ENCODE assay signal across 14 cellular contexts in genomic region chr22:24140357-24140756, GRCh38. TPM values are rescaled to one million over a fixed set of nuclear protein-coding genes. Genes with fewer than 3 reads are reported as not detected.
DNase-seq lines count a peak whose midpoint lies in the region; ATAC-seq and TF ChIP-seq lines count a peak whose summit lies in the region.
"Had no signal": no experiment of that assay in that cellular context is flagged by ENCODE, and none has a peak within 500 bp of the region (broad histone marks: within the 10 kb centered on the region; RNA-seq: fewer than 3 reads in every experiment).

No MANE protein-coding gene starts in this region.

- POLR2A ChIA-PET in WTC11 (lab: Charles Lee), result no interaction called here

- H3K36me3 ChIP-seq in transverse colon (no peaks in the 10 kb centered on the region), HAP-1 (replicated peaks) (peaks cover 4% of the 10 kb centered on the region)

- DNase-seq in activated T-cell treated with anti-CD3 and anti-CD28 coated beads, Interleukin-2, amount 50 U/mL, for 24 hours, result no peak
- DNase-seq in activated T-cell treated with anti-CD3 and anti-CD28 coated beads for 4 hours, result no peak
- no peak for DNase-seq in WTC11 (ENCODE audit: low spot score)
- DNase-seq in left lobe of liver (ENCODE audit: low spot score), result no peak
- DNase-seq in transverse colon, result no peak
- DNase-seq in HAP-1 (ENCODE audit: low spot score in 2 of 2), result no peak
- DNase-seq: activated CD4-positive, CD25-positive, alpha-beta regulatory T cell treated with anti-CD3 and anti-CD28 coated beads, Interleukin-2, amount 50 U/mL, for 72 hours; NCI-H146; stimulated activated CD4-positive, alpha-beta T cell treated with anti-CD3 and anti-CD28 coated beads, Interleukin-15, amount 100 ng/mL, for 24 hours had no signal

- peaks cover 61% of the 10 kb centered on the region for H3K4me1 Mint-ChIP-seq in activated T-cell treated with anti-CD3 and anti-CD28 coated beads, Interleukin-2, amount 50 U/mL, for 24 hours (ENCODE audit: low read depth)
- peaks cover 10% of the 10 kb centered on the region for H3K4me1 Mint-ChIP-seq in WTC11

- H3K27ac Mint-ChIP-seq in activated T-cell treated with anti-CD3 and anti-CD28 coated beads, Interleukin-2, amount 50 U/mL, for 24 hours, result peak overlapping the region; percentile 65
- no peak overlapping the region for H3K27ac Mint-ChIP-seq in WTC11

- intact Hi-C loops in transverse colon (cut with DNase I; ENCODE audit: low total_unique reads), result no loop called here

- H3K9me3 Mint-ChIP-seq in activated T-cell treated with anti-CD3 and anti-CD28 coated beads, Interleukin-2, amount 50 U/mL, for 24 hours, result no peaks in the 10 kb centered on the region
- H3K9me3 Mint-ChIP-seq in WTC11, result no peaks in the 10 kb centered on the region

- CTCF ChIA-PET in WTC11 (lab: Charles Lee), result interaction anchor here (0.7 to 3.0 kb wide), 7 partner anchors 15 to 70 kb away, joined by 3 to 14 read pairs (median 4); partner anchors contain the start of gene SUSD2

- TF ChIP-seq EP300 in transverse colon (IDR thresholded peaks at IDR 0.05; ENCODE audit: low read depth), result no peak

- ATAC-seq in WTC11, result peak; percentile 30; the same call in 1 of the 2 replicates
- peak; percentile 15 for ATAC-seq in left lobe of liver
- no peak for ATAC-seq in HG02973 (IDR thresholded peaks at IDR 0.05; ENCODE audit: unreplicated experiment)
- ATAC-seq in HG03354 (IDR thresholded peaks at IDR 0.05; ENCODE audit: poor library complexity, severe bottlenecking, unreplicated experiment), result no peak
- ATAC-seq: esophagus mucosa, Panc1 had no signal

- TF ChIP-seq POLR2A in transverse colon (IDR thresholded peaks at IDR 0.05), result no peak

- peaks cover 74% of the 10 kb centered on the region for H3K36me3 Mint-ChIP-seq in activated T-cell treated with anti-CD3 and anti-CD28 coated beads, Interleukin-2, amount 50 U/mL, for 24 hours (ENCODE audit: low read depth)
- H3K36me3 Mint-ChIP-seq in WTC11, result peaks cover 8% of the 10 kb centered on the region; the same call in 1 of the 2 replicates

- in situ Hi-C loops in transverse colon (cut with MboI; ENCODE audit: low pct_ligation_motif_present in 1 of 4, low pct_unique_long_range_greater_than_20kb in 1 of 4, low sequenced_read_pairs in 3 of 4) (no loop called here), HAP-1 (cut with MboI; ENCODE audit: low sequenced_read_pairs) (no loop called here)

- no peak overlapping the region for H3K4me3 Mint-ChIP-seq in activated T-cell treated with anti-CD3 and anti-CD28 coated beads, Interleukin-2, amount 50 U/mL, for 24 hours
- H3K4me3 Mint-ChIP-seq in WTC11, result no peak overlapping the region

- H3K27ac ChIP-seq in transverse colon, result peak overlapping the region; percentile 5 to 39 (median 32)

- H3K4me1 ChIP-seq in transverse colon (peaks cover 9 to 42% (median 14%) of the 10 kb centered on the region in 4 donors), HAP-1 (no peaks in the 10 kb centered on the region)

- TF ChIP-seq CTCF in WTC11 (IDR thresholded peaks at IDR 0.05) (no peak), transverse colon (IDR thresholded peaks at IDR 0.05) (no peak)

- 69% methylated on average over 3 of the region's 3 CpGs; no CpG with 5 or more reads in 1 of the 2 donors for WGBS in transverse colon (ENCODE audit: low coverage in 1 of 2), 2 donors

- no peaks in the 10 kb centered on the region for H3K27me3 Mint-ChIP-seq in activated T-cell treated with anti-CD3 and anti-CD28 coated beads, Interleukin-2, amount 50 U/mL, for 24 hours
- H3K27me3 Mint-ChIP-seq in WTC11 (ENCODE audit: low read depth), result no peaks in the 10 kb centered on the region

- no peak overlapping the region for H3K4me3 ChIP-seq in transverse colon
- no peak overlapping the region for H3K4me3 ChIP-seq in HAP-1
- H3K4me3 ChIP-seq: lung had no signal

- H3K9me3 ChIP-seq in transverse colon (no peaks in the 10 kb centered on the region), HAP-1 (no peaks in the 10 kb centered on the region)

- H3K27me3 ChIP-seq in transverse colon (no peaks in the 10 kb centered on the region), HAP-1 (ENCODE audit: low read depth) (no peaks in the 10 kb centered on the region)

TF ChIP-seq in WTC11, 78 proteins besides CTCF, POLR2A, EP300 and RAD21 (continues in another document):
- TF ChIP-seq, protein P1, sequence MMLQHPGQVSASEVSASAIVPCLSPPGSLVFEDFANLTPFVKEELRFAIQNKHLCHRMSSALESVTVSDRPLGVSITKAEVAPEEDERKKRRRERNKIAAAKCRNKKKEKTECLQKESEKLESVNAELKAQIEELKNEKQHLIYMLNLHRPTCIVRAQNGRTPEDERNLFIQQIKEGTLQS (CRISPR knock-in tag; conservative IDR thresholded peaks at IDR 0.05), result no peak
- no peak for TF ChIP-seq ZNF281 (CRISPR knock-in tag; IDR thresholded peaks at IDR 0.05)
- TF ChIP-seq MYBL2 (CRISPR knock-in tag; IDR thresholded peaks at IDR 0.05), result no peak
- no peak for TF ChIP-seq GRHL2 (CRISPR knock-in tag; IDR thresholded peaks at IDR 0.05; ENCODE audit: insufficient replicate concordance, severe bottlenecking)
- no peak for TF ChIP-seq MXD4 (CRISPR knock-in tag; IDR thresholded peaks at IDR 0.05; ENCODE audit: borderline replicate concordance)
- TF ChIP-seq USF2 (CRISPR knock-in tag; IDR thresholded peaks at IDR 0.05), result no peak
- TF ChIP-seq IRF1 (CRISPR knock-in tag; IDR thresholded peaks at IDR 0.05), result no peak
- no peak for TF ChIP-seq ESRRA (CRISPR knock-in tag; IDR thresholded peaks at IDR 0.05; ENCODE audit: borderline replicate concordance)
- no peak for TF ChIP-seq AFF4 (CRISPR knock-in tag; IDR thresholded peaks at IDR 0.05; ENCODE audit: borderline replicate concordance)
- TF ChIP-seq NFYB (CRISPR knock-in tag; conservative IDR thresholded peaks at IDR 0.05; ENCODE audit: low read depth), result no peak

RNA-seq across cellular contexts. Expression of gene SUSD2, which starts 40.9 kb away (rescaled TPM):
- 0.85 to 1.1 TPM (median 0.94 TPM) in 3 replicates for total RNA-seq in WTC11 (2021)
- 1.4 TPM for total RNA-seq in left lobe of liver
- total RNA-seq in transverse colon, result 10 to 100 TPM in 1 of 4 donors, 1 to 10 TPM in 2, under 1 TPM in 1; 0.37 to 67.7 (median 3.8) TPM

Comparison
In these comparisons a context has a peak if more than half of its experiments do, and no peak if none do; other contexts are left out.
1. ATAC-seq: peak in WTC11 (single experiment) and left lobe of liver (single experiment); none in HG02973 (single experiment) and HG03354 (single experiment).